ENCODE assay signal across 8 cellular contexts in the genomic region with DNA sequence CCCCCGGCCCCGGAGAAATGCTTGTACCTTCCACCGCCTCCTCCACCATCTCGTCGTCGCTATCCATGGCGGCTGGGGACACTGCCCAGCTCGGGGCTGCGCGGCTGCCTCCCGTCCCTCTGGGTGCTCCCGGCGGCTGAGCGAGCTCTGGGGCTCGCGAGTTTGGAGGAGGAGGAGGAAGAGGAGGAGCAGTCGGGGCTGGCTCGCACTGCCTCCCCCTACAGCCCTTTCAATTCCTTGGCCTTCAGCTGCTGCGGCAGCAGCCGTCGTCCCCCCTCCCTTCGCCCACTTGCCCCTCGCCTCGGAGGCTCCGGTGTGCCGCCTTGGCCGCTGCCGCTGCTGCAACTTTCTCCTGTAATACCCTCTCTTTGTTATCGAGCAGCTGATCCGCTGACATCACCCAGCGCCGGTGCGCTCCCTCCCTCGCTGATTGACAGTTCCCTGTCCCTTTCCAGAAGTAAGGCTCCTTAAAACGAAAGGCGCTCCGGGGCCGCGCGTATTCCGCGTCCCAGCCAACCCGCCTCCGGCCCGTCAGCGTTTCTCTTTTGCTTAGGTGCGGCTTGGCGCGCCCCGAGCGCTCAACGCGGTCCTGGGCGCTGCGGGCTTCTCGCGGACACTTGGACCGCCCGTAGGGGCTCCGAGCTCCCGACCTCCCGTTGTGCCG. TPM values are rescaled to one million over a fixed set of nuclear protein-coding genes. Genes with fewer than 3 reads are reported as not detected.
DNase-seq lines count a peak whose midpoint lies in the region; ATAC-seq and TF ChIP-seq lines count a peak whose summit lies in the region.

A gene (minus strand): TSS at position 149 of the 664 bp plus-strand sequence. CDS start 82 bp downstream, at position 67.

- peak; percentile 89 for DNase-seq in GM03348 (ENCODE audit: low spot score)
- DNase-seq in NCI-H2171 treated with DMSO at 0.1 percent for 48 hours (lab: John Stamatoyannopoulos, UW): peak; percentile 61
- peak; percentile 70 to 79 for DNase-seq in breast epithelium (ENCODE audit: low spot score in 2 of 2)
- peak; percentile 76 to 85 for DNase-seq in gastrocnemius medialis

- H3K36me3 ChIP-seq in breast epithelium: no peaks in the 10 kb centered on the region
- H3K36me3 ChIP-seq in gastrocnemius medialis: no peaks in the 10 kb centered on the region

- H3K9me3 ChIP-seq in breast epithelium: no peaks in the 10 kb centered on the region
- H3K9me3 ChIP-seq in iPS-18c (ENCODE audit: control insufficient read depth, insufficient read depth, low read length): no peaks in the 10 kb centered on the region
- no peaks in the 10 kb centered on the region for H3K9me3 ChIP-seq in gastrocnemius medialis

- H3K27ac ChIP-seq in VCaP (peak within 1 kb of the TSS; percentile 97), breast epithelium (peak within 1 kb of the TSS; percentile 99 to 100), gastrocnemius medialis (peak within 1 kb of the TSS; percentile 96 to 99 (median 98))

- H3K4me1 ChIP-seq in breast epithelium (peaks cover 0 to 11% of the 10 kb centered on the region in 2 donors), gastrocnemius medialis (peaks cover 36 to 48% of the 10 kb centered on the region in 2 donors)

- peak within 1 kb of the TSS; percentile 78 to 97 (median 90) for H3K4me3 ChIP-seq in breast epithelium
- H3K4me3 ChIP-seq in iPS-18c (ENCODE audit: insufficient read depth, low read depth, low read length): peak within 1 kb of the TSS; percentile 72
- peak within 1 kb of the TSS; percentile 65 to 98 (median 87) for H3K4me3 ChIP-seq in gastrocnemius medialis

- TF ChIP-seq POLR2A in breast epithelium (IDR thresholded peaks at IDR 0.05) (peak; percentile 91), gastrocnemius medialis (IDR thresholded peaks at IDR 0.05) (peak; percentile 88 to 89)

- peak; percentile 36 for ATAC-seq in HG02852 (IDR thresholded peaks at IDR 0.05; ENCODE audit: unreplicated experiment)
- peak; percentile 55 to 63 for ATAC-seq in gastrocnemius medialis
- no peak for ATAC-seq in HG03097 (IDR thresholded peaks at IDR 0.05; ENCODE audit: low FRiP score, unreplicated experiment)

- TF ChIP-seq CTCF in VCaP (conservative IDR thresholded peaks at IDR 0.05) (no peak), breast epithelium (IDR thresholded peaks at IDR 0.05) (peak in 1 of 3 donors; percentile 7), gastrocnemius medialis (IDR thresholded peaks at IDR 0.05 in 4 of 5, conservative IDR thresholded peaks at IDR 0.05 in 1 of 5) (no peak)

- intact Hi-C loops in breast epithelium (cut with DNase I; ENCODE audit: low total_unique reads): no loop called here
- intact Hi-C loops in gastrocnemius medialis (cut with DNase I; ENCODE audit: low total_unique reads): loop anchor here (2.0 to 5.0 kb wide), 6 partner anchors 44 to 596 kb away; a partner anchor contains a TSS

- in situ Hi-C loops in gastrocnemius medialis (cut with MboI; ENCODE audit: low sequenced_read_pairs in 4 of 4): no loop called here

- H3K27me3 ChIP-seq in breast epithelium: no peaks in the 10 kb centered on the region
- no peaks in the 10 kb centered on the region for H3K27me3 ChIP-seq in gastrocnemius medialis

RNA-seq across cellular contexts. Expression of the gene that starts here (rescaled TPM):
- 100 to 1,000 TPM in 1 of 3 donors, 10 to 100 TPM in 2; 54.9 to 100 (median 63.6) TPM for total RNA-seq in breast epithelium
- total RNA-seq in gastrocnemius medialis: 100 to 1,000 TPM in 3 of 4 donors, 10 to 100 TPM in 1; 73.1 to 134 (median 113) TPM
